9 cellular contexts compared by ENCODE assay signal in genomic region chr3:167736264-167736787, GRCh38. TPM values are rescaled to one million over a fixed set of nuclear protein-coding genes. Genes with fewer than 3 reads are reported as not detected.
DNase-seq lines count a peak whose midpoint lies in the region; ATAC-seq and TF ChIP-seq lines count a peak whose summit lies in the region.
"Had no signal": no experiment of that assay in that cellular context is flagged by ENCODE, and none has a peak within 500 bp of the region (broad histone marks: within the 10 kb centered on the region; RNA-seq: fewer than 3 reads in every experiment).

No MANE protein-coding gene starts in this region.

- TF ChIP-seq CTCF in WERI-Rb-1 (IDR thresholded peaks at IDR 0.05; ENCODE audit: low read depth, low read length): no peak
- TF ChIP-seq CTCF in suprapubic skin (IDR thresholded peaks at IDR 0.05): no peak

- ATAC-seq in GM19395 (IDR thresholded peaks at IDR 0.05; ENCODE audit: unreplicated experiment): no peak

- H3K9me3 ChIP-seq in WERI-Rb-1 (ENCODE audit: severe bottlenecking) (no peaks in the 10 kb centered on the region), suprapubic skin (no peaks in the 10 kb centered on the region)

- peak; percentile 37 for DNase-seq in DMS 273 (lab: John Stamatoyannopoulos, UW; ENCODE audit: unreplicated experiment)
- DNase-seq in DMS 273 treated with DMSO at 0.1 percent for 48 hours (lab: John Stamatoyannopoulos, UW): no peak
- no peak for DNase-seq in WERI-Rb-1
- peak; percentile 54 for DNase-seq in inferior parietal cortex (ENCODE audit: extremely low spot score)
- no peak for DNase-seq in suprapubic skin (ENCODE audit: low spot score in 2 of 2)
- no peak for DNase-seq in activated CD4-positive, alpha-beta T cell treated with anti-CD3 and anti-CD28 coated beads, Interleukin-2, amount 50 U/mL, for 48 hours
- DNase-seq in HPDE6-E6E7 (ENCODE audit: extremely low spot score): no peak
- DNase-seq: RPMI8226 had no signal

- H3K36me3 ChIP-seq in WERI-Rb-1 (no peaks in the 10 kb centered on the region), suprapubic skin (no peaks in the 10 kb centered on the region)

- no peak for TF ChIP-seq POLR2A in suprapubic skin (IDR thresholded peaks at IDR 0.05)

- H3K27me3 ChIP-seq in WERI-Rb-1 (ENCODE audit: insufficient read depth, low read depth, severe bottlenecking) (no peaks in the 10 kb centered on the region), suprapubic skin (no peaks in the 10 kb centered on the region)

- no peak for TF ChIP-seq EP300 in suprapubic skin (IDR thresholded peaks at IDR 0.05)

- H3K4me1 ChIP-seq in suprapubic skin: peaks cover 29% of the 10 kb centered on the region

- H3K4me3 ChIP-seq in WERI-Rb-1 (ENCODE audit: low read depth, low read length) (peak overlapping the region; percentile 77), suprapubic skin (peak overlapping the region; percentile 74)

- WGBS in suprapubic skin: 23% methylated on average over 7 of the region's 7 CpGs

- no peak overlapping the region for H3K27ac ChIP-seq in WERI-Rb-1
- H3K27ac ChIP-seq in suprapubic skin: no peak overlapping the region

RNA-seq across cellular contexts. Expression of gene SERPINI1, which starts 0.8 kb away (rescaled TPM):
- 1 to 10 TPM; 1.6 to 3.0 (median 2.0) TPM for total RNA-seq in suprapubic skin

RNA-seq across cellular contexts. Expression of gene PDCD10, which starts 1.6 kb away (rescaled TPM):
- total RNA-seq in suprapubic skin: 10 to 100 TPM; 45.7 to 57.2 (median 53.2) TPM

Comparison
In these comparisons a context has a peak if more than half of its experiments do, and no peak if none do; other contexts are left out.
1. DNase-seq: peak in DMS 273 (single experiment) and inferior parietal cortex (single experiment); none in DMS 273 treated with DMSO at 0.1 percent for 48 hours (single experiment), WERI-Rb-1 (single experiment), suprapubic skin (0 of 2), activated CD4-positive, alpha-beta T cell treated with anti-CD3 and anti-CD28 coated beads, Interleukin-2, amount 50 U/mL, for 48 hours (0 of 2) and HPDE6-E6E7 (single experiment).